8 cellular contexts compared by ENCODE assay signal in the genomic region with DNA sequence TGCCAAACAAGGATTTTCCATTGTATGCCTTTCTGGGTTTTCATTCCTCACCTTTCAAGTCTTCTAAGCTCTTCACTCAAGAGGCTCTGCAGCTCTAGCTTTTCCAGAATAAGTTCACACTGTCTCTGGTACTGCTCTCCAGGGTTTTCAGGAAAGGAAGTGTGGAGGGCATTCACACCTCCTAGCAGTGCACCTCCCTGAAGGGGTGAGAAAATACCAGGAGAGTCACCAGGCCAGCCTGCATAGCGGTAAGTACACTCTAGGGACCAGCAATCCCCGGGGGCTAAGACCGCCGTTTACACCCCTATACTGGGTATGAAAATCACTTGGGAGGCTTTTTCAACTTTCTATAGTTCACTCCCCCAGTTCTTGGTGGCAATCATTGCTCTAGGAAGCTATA.
"Had no signal": no experiment of that assay in that cellular context is flagged by ENCODE, and none has a peak within 500 bp of the region (broad histone marks: within the 10 kb centered on the region; RNA-seq: fewer than 3 reads in every experiment).

No MANE protein-coding gene starts in this region.

- H2AFZ ChIP-seq: GM23338 had no signal

- H3K4me3 ChIP-seq: GM23338 had no signal

- FAIRE-seq: H1, H54, HTR-8/SVneo had no signal

- H3K4me2 ChIP-seq: GM23338 had no signal

- ATAC-seq: GM23338 had no signal

- DNase-seq: H9, HCEC 1CT, IMR-90, KBM-7 had no signal
